Comparison of ENCODE assay signal across 18 cellular contexts in genomic region chr20:39702716-39703349, GRCh38.
"Had no signal": no experiment of that assay in that cellular context is flagged by ENCODE, and none has a peak within 500 bp of the region (broad histone marks: within the 10 kb centered on the region; RNA-seq: fewer than 3 reads in every experiment).

No MANE protein-coding gene starts in this region.

- H3K36me3 ChIP-seq: neutrophil, sigmoid colon, upper lobe of left lung, uterus had no signal

- DNase-seq: effector CD4-positive, alpha-beta T cell; endodermal cell; erythroblast; foreskin keratinocyte; left colon; left ventricle myocardium superior; naive thymus-derived CD4-positive, alpha-beta T cell; posterior cingulate gyrus; sigmoid colon; stimulated activated CD4-positive, alpha-beta T cell treated with anti-CD3 and anti-CD28 coated beads, Interleukin-2, amount 100 ng/mL, for 48 hours; stimulated activated naive CD4-positive, alpha-beta T cell treated with Interleukin-2 at 50 U/mL for 16 hours; upper lobe of left lung; uterus had no signal

- ATAC-seq: foreskin keratinocyte; left colon; left ventricle myocardium superior; naive thymus-derived CD4-positive, alpha-beta T cell had no signal

- H3K27ac ChIP-seq: coronary artery, foreskin keratinocyte, neutrophil, sigmoid colon, skin epidermis, upper lobe of left lung, uterus had no signal

- FAIRE-seq: endothelial cell of umbilical vein had no signal

- H3K4me1 ChIP-seq: foreskin keratinocyte, upper lobe of left lung had no signal

- H3K9me3 ChIP-seq: neutrophil, sigmoid colon, upper lobe of left lung, uterus had no signal

- H3K27me3 ChIP-seq: foreskin keratinocyte, neutrophil, sigmoid colon, upper lobe of left lung, uterus had no signal

- H3K4me3 ChIP-seq: coronary artery, lung, sigmoid colon, skin epidermis, upper lobe of left lung, uterus had no signal
